ENCODE assay signal across 18 cellular contexts in genomic region chr5:52998552-52999313, GRCh38. TPM values are rescaled to one million over a fixed set of nuclear protein-coding genes. Genes with fewer than 3 reads are reported as not detected.
DNase-seq lines count a peak whose midpoint lies in the region; ATAC-seq, FAIRE-seq and TF ChIP-seq lines count a peak whose summit lies in the region.
"Had no signal": no experiment of that assay in that cellular context is flagged by ENCODE, and none has a peak within 500 bp of the region (broad histone marks: within the 10 kb centered on the region; RNA-seq: fewer than 3 reads in every experiment).

No MANE protein-coding gene starts in this region.

- H4K20me1 ChIP-seq in keratinocyte (ENCODE audit: control insufficient read depth, extremely low read depth, insufficient read depth, low read length) = peaks cover 10% of the 10 kb centered on the region
- H4K20me1 ChIP-seq: BLaER1 had no signal

- peaks cover 17 to 46% of the 10 kb centered on the region in 2 experiments for H3K36me3 ChIP-seq in keratinocyte (ENCODE audit: control insufficient read depth in 2 of 2, extremely low read depth in 1 of 2, insufficient read depth in 2 of 2, low read length in 2 of 2)
- H3K36me3 ChIP-seq in lower lobe of right lung = no peaks in the 10 kb centered on the region
- H3K36me3 ChIP-seq: BLaER1, Peyer's patch, upper lobe of left lung had no signal

- DNase-seq in keratinocyte (ENCODE audit: low read depth, low spot score) (no peak), MV-4-11 (lab: John Stamatoyannopoulos, UW) (no peak), lower lobe of right lung (no peak)
- DNase-seq: activated B cell treated with CpG ODN at 0.5 μM for 24 hours; activated naive CD8-positive, alpha-beta T cell treated with anti-CD3 and anti-CD28 coated beads, Interleukin-2, amount 10 ng/mL, durations not matched to agents 7 days and 5 days; cerebellar nuclear complex; NCI-H1092; NCI-H526; Peyer's patch; upper lobe of left lung had no signal

- dilution Hi-C loops in keratinocyte (cut with MboI; ENCODE audit: extremely low pct_ligation_motif_present, low sequenced_read_pairs) = no loop called here

- no peak for TF ChIP-seq CTCF in keratinocyte (optimal IDR thresholded peaks at IDR 0.05 in 1 of 3, IDR thresholded peaks at IDR 0.05 in 1 of 3, conservative IDR thresholded peaks at IDR 0.05 in 1 of 3; ENCODE audit: extremely low read depth in 1 of 3, insufficient read depth in 2 of 3, low read length in 3 of 3)
- no peak for TF ChIP-seq CTCF in lower lobe of right lung (IDR thresholded peaks at IDR 0.05)

- FAIRE-seq in keratinocyte (lab: Jason Lieb, UNC) = no peak
- FAIRE-seq: endothelial cell of umbilical vein had no signal

- peak; percentile 62 for ATAC-seq in GM18858 (IDR thresholded peaks at IDR 0.05; ENCODE audit: unreplicated experiment)
- peak; percentile 57 for ATAC-seq in GM21367 (IDR thresholded peaks at IDR 0.05; ENCODE audit: unreplicated experiment)
- ATAC-seq in HG03520 (IDR thresholded peaks at IDR 0.05; ENCODE audit: unreplicated experiment) = peak; percentile 55
- no peak for ATAC-seq in GM19467 (IDR thresholded peaks at IDR 0.05; ENCODE audit: unreplicated experiment)
- no peak for ATAC-seq in HG03097 (IDR thresholded peaks at IDR 0.05; ENCODE audit: low FRiP score, unreplicated experiment)
- no peak for ATAC-seq in lower lobe of right lung
- ATAC-seq: HCT116 had no signal

- intact Hi-C loops in lower lobe of right lung (cut with DNase I) = no loop called here

- no peaks in the 10 kb centered on the region for H3K9me1 ChIP-seq in keratinocyte (ENCODE audit: control insufficient read depth, extremely low read depth, insufficient read depth, low read length)

- H3K4me2 ChIP-seq in keratinocyte (ENCODE audit: control insufficient read depth, extremely low read depth, insufficient read depth, low read depth, low read length) = peak overlapping the region; percentile 33
- H3K4me2 ChIP-seq: BLaER1 had no signal

- no peak overlapping the region for H3K9ac ChIP-seq in keratinocyte (ENCODE audit: control insufficient read depth, extremely low read depth, insufficient read depth, low read length)
- H3K9ac ChIP-seq: BLaER1 had no signal

- H3K4me3 ChIP-seq in keratinocyte (ENCODE audit: control insufficient read depth in 2 of 3, extremely low read depth in 1 of 3, insufficient read depth in 2 of 3, low read depth in 1 of 3, low read length in 3 of 3) (no peak overlapping the region), lower lobe of right lung (no peak overlapping the region)
- H3K4me3 ChIP-seq: BLaER1, Peyer's patch, upper lobe of left lung had no signal

- H3K9me3 ChIP-seq in keratinocyte (ENCODE audit: control insufficient read depth, low read depth, low read length) = no peaks in the 10 kb centered on the region
- H3K9me3 ChIP-seq in lower lobe of right lung = no peaks in the 10 kb centered on the region
- H3K9me3 ChIP-seq: BLaER1, Peyer's patch, upper lobe of left lung had no signal

- H3K27ac ChIP-seq in keratinocyte (ENCODE audit: control insufficient read depth, insufficient read depth, low read length) (no peak overlapping the region), lower lobe of right lung (no peak overlapping the region)
- H3K27ac ChIP-seq: BLaER1, Peyer's patch, upper lobe of left lung had no signal

- peaks cover 93% of the 10 kb centered on the region for H3K79me2 ChIP-seq in keratinocyte (ENCODE audit: control insufficient read depth, insufficient read depth, low read length)

- H3K27me3 ChIP-seq in keratinocyte (ENCODE audit: control insufficient read depth, extremely low read depth, insufficient read depth, low read length) (no peaks in the 10 kb centered on the region), lower lobe of right lung (ENCODE audit: low read depth) (no peaks in the 10 kb centered on the region)
- H3K27me3 ChIP-seq: BLaER1, Peyer's patch, upper lobe of left lung had no signal

- no peak overlapping the region for H2AFZ ChIP-seq in keratinocyte (ENCODE audit: control insufficient read depth, low read length)

- peaks cover 54% of the 10 kb centered on the region for H3K4me1 ChIP-seq in keratinocyte (ENCODE audit: control insufficient read depth, extremely low read depth, insufficient read depth, low read length)
- no peaks in the 10 kb centered on the region for H3K4me1 ChIP-seq in lower lobe of right lung
- H3K4me1 ChIP-seq: BLaER1 had no signal

RNA-seq across cellular contexts. Expression of gene ITGA2, which starts 9.6 kb away (rescaled TPM):
- 75.4 to 112 TPM (median 107 TPM) in 3 replicates for polyA plus RNA-seq in keratinocyte
- polyA plus RNA-seq in keratinocyte (2011; ENCODE audit: low read depth) = 8.1 TPM
- polyA plus RNA-seq in keratinocyte (2011; cell fraction: cytosol; rRNA removed) = 14.3 and 31.7 TPM in 2 replicates
- polyA plus RNA-seq in keratinocyte (2011; cell fraction: nucleus; rRNA removed) = 139 and 168 TPM in 2 replicates
- polyA plus RNA-seq in keratinocyte (2012; ENCODE audit: low replicate concordance) = 21.1 and 96.1 TPM in 2 replicates
- polyA minus RNA-seq in keratinocyte = 143 to 270 TPM (median 175 TPM) in 3 replicates
- polyA minus RNA-seq in keratinocyte (2011; cell fraction: cytosol; rRNA and poly(A)+ RNA removed) = 71.6 TPM
- polyA minus RNA-seq in keratinocyte (2011; cell fraction: nucleus; rRNA and poly(A)+ RNA removed) = 267 and 529 TPM in 2 replicates
- total RNA-seq in lower lobe of right lung = 7.4 TPM

Comparison
In these comparisons a context has a peak if more than half of its experiments do, and no peak if none do; other contexts are left out.
1. ATAC-seq: peak in GM18858 (single experiment), GM21367 (single experiment) and HG03520 (single experiment); none in GM19467 (single experiment), HG03097 (single experiment) and lower lobe of right lung (0 of 2).